In the genomic region with DNA sequence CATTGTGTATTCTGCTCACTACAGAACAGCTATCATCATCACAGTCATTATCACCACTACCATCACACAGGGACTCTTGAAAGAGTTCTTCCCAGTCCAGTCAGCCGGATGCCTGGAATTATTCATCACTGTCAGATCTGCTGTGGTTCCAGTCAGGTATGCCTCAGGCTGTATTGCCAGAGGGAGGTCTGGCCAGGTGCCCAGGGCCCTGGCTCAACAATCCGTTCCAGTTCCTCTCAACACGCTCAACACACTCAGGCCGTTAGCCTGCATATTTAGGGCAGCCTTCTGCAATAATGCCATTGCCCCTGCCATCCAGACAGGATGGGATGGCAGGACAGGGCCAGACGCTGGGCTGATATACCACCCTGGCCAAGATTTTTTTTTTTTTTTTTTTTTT, we compare ENCODE assay signal across 8 cellular contexts. TPM values are rescaled to one million over a fixed set of nuclear protein-coding genes. Genes with fewer than 3 reads are reported as not detected.
DNase-seq lines count a peak whose midpoint lies in the region; ATAC-seq, FAIRE-seq and TF ChIP-seq lines count a peak whose summit lies in the region.

No MANE protein-coding gene starts in this region.

- peaks cover 7% of the 10 kb centered on the region for H3K9me1 ChIP-seq in keratinocyte (ENCODE audit: control insufficient read depth, extremely low read depth, insufficient read depth, low read length)

- H4K20me1 ChIP-seq in keratinocyte (ENCODE audit: control insufficient read depth, extremely low read depth, insufficient read depth, low read length), result peaks cover 6% of the 10 kb centered on the region

- H3K4me2 ChIP-seq in keratinocyte (ENCODE audit: control insufficient read depth, extremely low read depth, insufficient read depth, low read depth, low read length), result no peak overlapping the region

- peaks cover 29 to 51% of the 10 kb centered on the region in 2 experiments for H3K36me3 ChIP-seq in keratinocyte (ENCODE audit: control insufficient read depth in 2 of 2, extremely low read depth in 1 of 2, insufficient read depth in 2 of 2, low read length in 2 of 2)

- H3K4me1 Mint-ChIP-seq in activated CD8-positive, alpha-beta memory T cell treated with anti-CD3 and anti-CD28 coated beads, Interleukin-2, amount 10 ng/mL, durations not matched to agents 7 days and 5 days, result peaks cover 2% of the 10 kb centered on the region

- no peaks in the 10 kb centered on the region for H3K9me3 ChIP-seq in keratinocyte (ENCODE audit: control insufficient read depth, low read depth, low read length)

- H3K4me1 ChIP-seq in keratinocyte (ENCODE audit: control insufficient read depth, extremely low read depth, insufficient read depth, low read length), result peaks cover 43% of the 10 kb centered on the region

- FAIRE-seq in keratinocyte (lab: Jason Lieb, UNC), result peak; percentile 98

- in situ Hi-C loops in ACHN (cut with HindIII; ENCODE audit: low pct_ligation_motif_present, low pct_unique_long_range_greater_than_20kb, low sequenced_read_pairs), result no loop called here

- H3K27ac ChIP-seq in keratinocyte (ENCODE audit: control insufficient read depth, insufficient read depth, low read length), result peak overlapping the region; percentile 3

- CTCF ChIA-PET in activated CD8-positive, alpha-beta memory T cell treated with anti-CD3 and anti-CD28 coated beads, Interleukin-2, amount 10 ng/mL, durations not matched to agents 7 days and 5 days (lab: Charles Lee), result interaction anchor here (1.0 kb wide), 1 partner anchor 16 kb away, joined by 3 read pairs; no protein-coding TSS in a partner anchor

- no peak for ATAC-seq in activated CD8-positive, alpha-beta memory T cell treated with anti-CD3 and anti-CD28 coated beads, Interleukin-2, amount 10 ng/mL, durations not matched to agents 7 days and 5 days
- ATAC-seq in GM21619 (IDR thresholded peaks at IDR 0.05; ENCODE audit: unreplicated experiment), result no peak

- H2AFZ ChIP-seq in keratinocyte (ENCODE audit: control insufficient read depth, low read length), result no peak overlapping the region

- no peak overlapping the region for H3K9ac ChIP-seq in keratinocyte (ENCODE audit: control insufficient read depth, extremely low read depth, insufficient read depth, low read length)

- H3K36me3 Mint-ChIP-seq in activated CD8-positive, alpha-beta memory T cell treated with anti-CD3 and anti-CD28 coated beads, Interleukin-2, amount 10 ng/mL, durations not matched to agents 7 days and 5 days, result peaks cover 28% of the 10 kb centered on the region

- dilution Hi-C loops in keratinocyte (cut with MboI; ENCODE audit: extremely low pct_ligation_motif_present, low sequenced_read_pairs), result no loop called here

- no peaks in the 10 kb centered on the region for H3K79me2 ChIP-seq in keratinocyte (ENCODE audit: control insufficient read depth, insufficient read depth, low read length)

- DNase-seq in ACHN (peak; percentile 94), M059J (ENCODE audit: low read depth) (peak; percentile 96), amniotic stem cell (lab: John Stamatoyannopoulos, UW) (peak; percentile 84), keratinocyte (ENCODE audit: low read depth, low spot score) (peak; percentile 66), hepatic stellate cell (ENCODE audit: low spot score) (no peak)
- DNase-seq in activated CD8-positive, alpha-beta memory T cell treated with anti-CD3 and anti-CD28 coated beads, Interleukin-2, amount 10 ng/mL, durations not matched to agents 7 days and 5 days, result no peak
- no peak for DNase-seq in stimulated activated CD4-positive, alpha-beta T cell treated with anti-CD3 and anti-CD28 coated beads, Interleukin-4, amount 100 ng/mL, for 1 hour

- no peaks in the 10 kb centered on the region for H3K27me3 ChIP-seq in keratinocyte (ENCODE audit: control insufficient read depth, extremely low read depth, insufficient read depth, low read length)

- no peaks in the 10 kb centered on the region for H3K27me3 Mint-ChIP-seq in activated CD8-positive, alpha-beta memory T cell treated with anti-CD3 and anti-CD28 coated beads, Interleukin-2, amount 10 ng/mL, durations not matched to agents 7 days and 5 days

- no peak overlapping the region for H3K4me3 ChIP-seq in keratinocyte (ENCODE audit: control insufficient read depth in 2 of 3, extremely low read depth in 1 of 3, insufficient read depth in 2 of 3, low read depth in 1 of 3, low read length in 3 of 3)

- no peak for TF ChIP-seq CTCF in keratinocyte (optimal IDR thresholded peaks at IDR 0.05 in 1 of 3, IDR thresholded peaks at IDR 0.05 in 1 of 3, conservative IDR thresholded peaks at IDR 0.05 in 1 of 3; ENCODE audit: extremely low read depth in 1 of 3, insufficient read depth in 2 of 3, low read length in 3 of 3)

- H3K9me3 Mint-ChIP-seq in activated CD8-positive, alpha-beta memory T cell treated with anti-CD3 and anti-CD28 coated beads, Interleukin-2, amount 10 ng/mL, durations not matched to agents 7 days and 5 days (ENCODE audit: low read depth), result no peaks in the 10 kb centered on the region

- no peak overlapping the region for H3K4me3 Mint-ChIP-seq in activated CD8-positive, alpha-beta memory T cell treated with anti-CD3 and anti-CD28 coated beads, Interleukin-2, amount 10 ng/mL, durations not matched to agents 7 days and 5 days

- no peak overlapping the region for H3K27ac Mint-ChIP-seq in activated CD8-positive, alpha-beta memory T cell treated with anti-CD3 and anti-CD28 coated beads, Interleukin-2, amount 10 ng/mL, durations not matched to agents 7 days and 5 days

RNA-seq across cellular contexts. Expression of a gene that starts 28.6 kb away (rescaled TPM):
- total RNA-seq in M059J (2014; rRNA removed; shearing (Covaris generic)), result 0.07 TPM in 1 of 2 replicates, not detected in the other
- polyA plus RNA-seq in keratinocyte, result 0.07 to 0.09 TPM in 2 of 3 replicates, not detected in the other
- polyA plus RNA-seq in keratinocyte (2011; ENCODE audit: low read depth), result not detected
- not detected in 2 replicates for polyA plus RNA-seq in keratinocyte (2011; cell fraction: cytosol; rRNA removed)
- 0.78 and 0.89 TPM in 2 replicates for polyA plus RNA-seq in keratinocyte (2011; cell fraction: nucleus; rRNA removed)
- polyA plus RNA-seq in keratinocyte (2012; ENCODE audit: low replicate concordance), result 0.25 TPM in 1 of 2 replicates, not detected in the other
- polyA minus RNA-seq in keratinocyte, result 0.43 TPM in 1 of 3 replicates, not detected in the others
- not detected for polyA minus RNA-seq in keratinocyte (2011; cell fraction: cytosol; rRNA and poly(A)+ RNA removed)
- polyA minus RNA-seq in keratinocyte (2011; cell fraction: nucleus; rRNA and poly(A)+ RNA removed), result 0.42 TPM in 1 of 2 replicates, not detected in the other
- under 1 TPM; 0.63 to 0.70 TPM for total RNA-seq in activated CD8-positive, alpha-beta memory T cell treated with anti-CD3 and anti-CD28 coated beads, Interleukin-2, amount 10 ng/mL, durations not matched to agents 7 days and 5 days

RNA-seq across cellular contexts. Expression of a gene that starts 37.7 kb away (rescaled TPM):
- total RNA-seq in M059J (2014; rRNA removed; shearing (Covaris generic)), result 10.2 and 17.2 TPM in 2 replicates
- polyA plus RNA-seq in keratinocyte, result 11.3 to 21.1 TPM (median 12.2 TPM) in 3 replicates
- 1.6 TPM for polyA plus RNA-seq in keratinocyte (2011; ENCODE audit: low read depth)
- 7.8 and 24.6 TPM in 2 replicates for polyA plus RNA-seq in keratinocyte (2011; cell fraction: cytosol; rRNA removed)
- 16.5 and 25.9 TPM in 2 replicates for polyA plus RNA-seq in keratinocyte (2011; cell fraction: nucleus; rRNA removed)
- 9.8 and 36.4 TPM in 2 replicates for polyA plus RNA-seq in keratinocyte (2012; ENCODE audit: low replicate concordance)
- polyA minus RNA-seq in keratinocyte, result 6.2 to 25.9 TPM (median 9.1 TPM) in 3 replicates
- polyA minus RNA-seq in keratinocyte (2011; cell fraction: cytosol; rRNA and poly(A)+ RNA removed), result 42.2 TPM
- 13.7 and 15.8 TPM in 2 replicates for polyA minus RNA-seq in keratinocyte (2011; cell fraction: nucleus; rRNA and poly(A)+ RNA removed)
- total RNA-seq in activated CD8-positive, alpha-beta memory T cell treated with anti-CD3 and anti-CD28 coated beads, Interleukin-2, amount 10 ng/mL, durations not matched to agents 7 days and 5 days, result 10 to 100 TPM; 12.0 to 16.9 TPM

RNA-seq across cellular contexts. Expression of a gene that starts 44.2 kb away (rescaled TPM):
- 33.8 and 65.6 TPM in 2 replicates for total RNA-seq in M059J (2014; rRNA removed; shearing (Covaris generic))
- polyA plus RNA-seq in keratinocyte, result 45.7 to 83.2 TPM (median 55.3 TPM) in 3 replicates
- polyA plus RNA-seq in keratinocyte (2011; ENCODE audit: low read depth), result 39.1 TPM
- polyA plus RNA-seq in keratinocyte (2011; cell fraction: cytosol; rRNA removed), result 60.1 and 76.2 TPM in 2 replicates
- 78.4 and 86.2 TPM in 2 replicates for polyA plus RNA-seq in keratinocyte (2011; cell fraction: nucleus; rRNA removed)
- 27.6 and 80.8 TPM in 2 replicates for polyA plus RNA-seq in keratinocyte (2012; ENCODE audit: low replicate concordance)
- polyA minus RNA-seq in keratinocyte, result 151 to 271 TPM (median 173 TPM) in 3 replicates
- 162 TPM for polyA minus RNA-seq in keratinocyte (2011; cell fraction: cytosol; rRNA and poly(A)+ RNA removed)
- 91.1 and 106 TPM in 2 replicates for polyA minus RNA-seq in keratinocyte (2011; cell fraction: nucleus; rRNA and poly(A)+ RNA removed)
- total RNA-seq in activated CD8-positive, alpha-beta memory T cell treated with anti-CD3 and anti-CD28 coated beads, Interleukin-2, amount 10 ng/mL, durations not matched to agents 7 days and 5 days, result 10 to 100 TPM; 82.9 to 90.8 TPM

Comparison
In these comparisons a context has a peak if more than half of its experiments do, and no peak if none do; other contexts are left out.
1. DNase-seq: peak in ACHN (single experiment), M059J (single experiment), amniotic stem cell (single experiment) and keratinocyte (single experiment); none in activated CD8-positive, alpha-beta memory T cell treated with anti-CD3 and anti-CD28 coated beads, Interleukin-2, amount 10 ng/mL, durations not matched to agents 7 days and 5 days (single experiment), stimulated activated CD4-positive, alpha-beta T cell treated with anti-CD3 and anti-CD28 coated beads, Interleukin-4, amount 100 ng/mL, for 1 hour (single experiment) and hepatic stellate cell (single experiment).